8 cellular contexts compared by ENCODE assay signal in the genomic region with DNA sequence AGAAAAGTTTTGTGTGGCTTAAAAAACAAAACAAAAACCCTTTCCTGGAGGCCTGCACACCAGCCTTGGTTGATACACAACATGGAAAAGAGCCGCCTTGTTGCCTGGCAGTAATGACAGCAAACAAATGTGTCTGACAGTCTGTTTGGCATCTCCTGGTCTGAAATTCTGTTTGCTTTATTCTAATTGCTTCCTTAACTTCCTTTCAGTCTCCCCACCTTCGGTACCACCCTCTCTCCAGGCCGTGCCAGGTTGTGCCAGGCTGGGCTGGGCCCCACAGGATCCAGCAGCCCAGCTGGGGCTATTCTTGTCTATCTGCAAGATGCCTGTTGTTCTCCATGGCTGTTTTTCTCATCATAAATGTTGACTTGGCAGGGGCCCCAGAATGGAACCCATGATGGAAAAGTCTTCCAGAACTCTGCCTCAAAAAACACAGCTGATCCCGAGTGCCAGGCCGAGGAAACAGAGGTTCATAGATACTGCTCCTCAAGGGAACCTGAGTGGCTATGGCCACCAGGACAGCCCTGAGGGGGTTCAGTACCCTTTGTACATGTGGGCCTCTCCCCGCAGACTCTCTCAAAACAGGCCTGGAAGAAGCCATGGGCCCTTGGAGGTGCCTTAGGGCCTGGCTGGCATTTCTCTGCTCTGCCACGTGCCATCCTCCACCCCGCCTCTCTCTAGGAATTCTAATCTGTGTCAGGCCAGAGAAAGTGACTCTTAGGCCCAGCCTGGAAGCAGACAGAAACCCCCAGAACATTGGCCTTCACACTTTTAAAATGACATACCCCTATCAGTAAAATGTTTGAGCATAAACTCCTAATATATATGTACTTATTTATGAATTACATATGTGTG. TPM values are rescaled to one million over a fixed set of nuclear protein-coding genes. Genes with fewer than 3 reads are reported as not detected.
DNase-seq lines count a peak whose midpoint lies in the region; ATAC-seq and TF ChIP-seq lines count a peak whose summit lies in the region.

No MANE protein-coding gene starts in this region.

- peaks cover 22% of the 10 kb centered on the region for H3K4me1 Mint-ChIP-seq in activated T-helper 17 cell treated with anti-CD3 and anti-CD28 coated beads, Interleukin-2, amount 50 U/mL, for 72 hours

- no peaks in the 10 kb centered on the region for H3K9me3 Mint-ChIP-seq in activated T-helper 17 cell treated with anti-CD3 and anti-CD28 coated beads, Interleukin-2, amount 50 U/mL, for 72 hours

- no peaks in the 10 kb centered on the region for H3K36me3 Mint-ChIP-seq in activated T-helper 17 cell treated with anti-CD3 and anti-CD28 coated beads, Interleukin-2, amount 50 U/mL, for 72 hours (ENCODE audit: low read depth)

- DNase-seq in LNCaP clone FGC (ENCODE audit: low read depth) (peak; percentile 80), inferior parietal cortex (ENCODE audit: extremely low spot score) (peak; percentile 94), sciatic nerve (ENCODE audit: low spot score) (no peak), SKM-1 treated with dmso at 0.1 percent for 144 hours (lab: John Stamatoyannopoulos, UW; ENCODE audit: unreplicated experiment) (no peak), activated gamma-delta T cell (lab: John Stamatoyannopoulos, UW) (no peak), NOMO-1 (lab: John Stamatoyannopoulos, UW; ENCODE audit: unreplicated experiment in 2 of 2) (no peak)

- intact Hi-C loops in sciatic nerve (cut with DNase I): no loop called here

- no peak overlapping the region for H3K4me3 Mint-ChIP-seq in activated T-helper 17 cell treated with anti-CD3 and anti-CD28 coated beads, Interleukin-2, amount 50 U/mL, for 72 hours

- peak overlapping the region; percentile 52 for H3K27ac Mint-ChIP-seq in activated T-helper 17 cell treated with anti-CD3 and anti-CD28 coated beads, Interleukin-2, amount 50 U/mL, for 72 hours

- no peaks in the 10 kb centered on the region for H3K27me3 Mint-ChIP-seq in activated T-helper 17 cell treated with anti-CD3 and anti-CD28 coated beads, Interleukin-2, amount 50 U/mL, for 72 hours

- TF ChIP-seq CTCF in LNCaP clone FGC (IDR thresholded peaks at IDR 0.05; ENCODE audit: control insufficient read depth, extremely low read depth, insufficient read depth): no peak

- no peak overlapping the region for H3K4me3 ChIP-seq in LNCaP clone FGC (ENCODE audit: low read depth, low read length)

- ATAC-seq in activated T-helper 17 cell treated with anti-CD3 and anti-CD28 coated beads, Interleukin-2, amount 50 U/mL, for 72 hours (replicated peaks): no peak
- peak; percentile 58 for ATAC-seq in sciatic nerve
- no peak for ATAC-seq in HG02571 (IDR thresholded peaks at IDR 0.05; ENCODE audit: unreplicated experiment)

RNA-seq across cellular contexts. Expression of a gene that starts 50.5 kb away (rescaled TPM):
- total RNA-seq in activated T-helper 17 cell treated with anti-CD3 and anti-CD28 coated beads, Interleukin-2, amount 50 U/mL, for 72 hours: 10 to 100 TPM; 11.6 to 20.0 TPM
- total RNA-seq in sciatic nerve: 55.1 TPM

Comparison
In these comparisons a context has a peak if more than half of its experiments do, and no peak if none do; other contexts are left out.
1. DNase-seq: peak in LNCaP clone FGC (single experiment) and inferior parietal cortex (single experiment); none in sciatic nerve (single experiment), SKM-1 treated with dmso at 0.1 percent for 144 hours (single experiment), activated gamma-delta T cell (single experiment) and NOMO-1 (0 of 2).